Comparison of ENCODE assay signal across 5 cellular contexts in the genomic region with DNA sequence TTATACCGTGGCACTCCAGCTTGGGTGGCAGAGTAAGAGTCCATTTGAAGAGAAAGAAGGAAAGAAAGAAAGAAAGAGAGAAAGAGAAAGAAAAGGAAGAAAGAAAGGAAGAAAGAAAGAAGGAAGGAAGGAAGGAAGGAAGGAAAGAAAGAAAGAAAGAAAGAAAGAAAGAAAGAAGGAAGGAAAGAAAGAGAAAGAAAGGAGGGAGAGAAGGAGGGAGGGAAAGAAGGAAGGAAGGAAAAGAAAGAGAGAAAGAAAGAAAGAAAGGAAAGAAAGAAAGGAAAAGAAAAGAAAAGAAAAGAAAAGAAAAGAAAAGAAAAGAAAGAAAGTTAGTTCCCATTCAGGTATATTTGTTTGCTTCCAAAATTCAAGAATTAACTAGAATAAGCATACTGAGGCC. TPM values are rescaled to one million over a fixed set of nuclear protein-coding genes. Genes with fewer than 3 reads are reported as not detected.
"Had no signal": no experiment of that assay in that cellular context is flagged by ENCODE, and none has a peak within 500 bp of the region (broad histone marks: within the 10 kb centered on the region; RNA-seq: fewer than 3 reads in every experiment).

No MANE protein-coding gene starts in this region.

RNA-seq across cellular contexts. Expression of a gene that starts 24.5 kb away (rescaled TPM):
- total RNA-seq: PC-3, PC-9, Peyer's patch, SK-MEL-5, T-cell had no signal
